ENCODE assay signal across 11 cellular contexts in genomic region chr1:109895720-109896504, GRCh38. TPM values are rescaled to one million over a fixed set of nuclear protein-coding genes. Genes with fewer than 3 reads are reported as not detected.
DNase-seq lines count a peak whose midpoint lies in the region; ATAC-seq lines count a peak whose summit lies in the region.
"Had no signal": no experiment of that assay in that cellular context is flagged by ENCODE, and none has a peak within 500 bp of the region (broad histone marks: within the 10 kb centered on the region; RNA-seq: fewer than 3 reads in every experiment).

No MANE protein-coding gene starts in this region.

- DNase-seq in Right ventricle myocardium superior (peak; percentile 69), Right ventricle myocardium inferior (ENCODE audit: missing footprints) (no peak), left colon (peak in 1 of 2 donors; percentile 44), aorta (peak; percentile 75 to 83)
- peak; percentile 44 for DNase-seq in activated naive CD8-positive, alpha-beta T cell treated with anti-CD3 and anti-CD28 coated beads, Interleukin-2, amount 50 U/mL, for 24 hours
- DNase-seq: CD4-positive, CD25-positive, alpha-beta regulatory T cell; hippocampal formation; NCI-H1417 treated with DMSO at 0.1 percent for 48 hours had no signal

- intact Hi-C loops in Right ventricle myocardium superior (cut with DNase I): no loop called here
- intact Hi-C loops in Right ventricle myocardium inferior (cut with DNase I): loop anchor here (1.0 kb wide), 1 partner anchor 103 kb away; no protein-coding TSS in a partner anchor
- intact Hi-C loops in left colon (cut with DNase I, micrococcal nuclease): no loop called here
- intact Hi-C loops in aorta (cut with DNase I): no loop called here

- no peaks in the 10 kb centered on the region for H3K36me3 ChIP-seq in aorta (ENCODE audit: control insufficient read depth in 1 of 2, insufficient read depth in 2 of 2, low read length in 1 of 2)

- 67 to 69% methylated on average over 16 of the region's 16 CpGs for WGBS in aorta, 2 donors

- H3K9me3 ChIP-seq in aorta (ENCODE audit: control insufficient read depth, low read length): no peaks in the 10 kb centered on the region

- no peaks in the 10 kb centered on the region for H3K27me3 Mint-ChIP-seq in activated naive CD8-positive, alpha-beta T cell treated with anti-CD3 and anti-CD28 coated beads, Interleukin-2, amount 50 U/mL, for 24 hours
- H3K27me3 Mint-ChIP-seq: CD4-positive, CD25-positive, alpha-beta regulatory T cell had no signal

- no peak overlapping the region for H3K4me3 ChIP-seq in aorta (ENCODE audit: low read length in 2 of 2)

- no peak overlapping the region for H3K27ac Mint-ChIP-seq in activated naive CD8-positive, alpha-beta T cell treated with anti-CD3 and anti-CD28 coated beads, Interleukin-2, amount 50 U/mL, for 24 hours

- no peaks in the 10 kb centered on the region for H3K36me3 Mint-ChIP-seq in activated naive CD8-positive, alpha-beta T cell treated with anti-CD3 and anti-CD28 coated beads, Interleukin-2, amount 50 U/mL, for 24 hours (ENCODE audit: low read depth)
- H3K36me3 Mint-ChIP-seq: CD4-positive, CD25-positive, alpha-beta regulatory T cell had no signal

- peaks cover 2% of the 10 kb centered on the region for H3K4me1 Mint-ChIP-seq in activated naive CD8-positive, alpha-beta T cell treated with anti-CD3 and anti-CD28 coated beads, Interleukin-2, amount 50 U/mL, for 24 hours

- no peak overlapping the region for H3K27ac ChIP-seq in aorta (ENCODE audit: low read depth in 1 of 2, low read length in 2 of 2)

- no peaks in the 10 kb centered on the region for H3K4me1 ChIP-seq in aorta (ENCODE audit: control insufficient read depth in 1 of 2, insufficient read depth in 2 of 2, low read length in 2 of 2)

- H3K9me3 Mint-ChIP-seq in activated naive CD8-positive, alpha-beta T cell treated with anti-CD3 and anti-CD28 coated beads, Interleukin-2, amount 50 U/mL, for 24 hours: no peaks in the 10 kb centered on the region
- H3K9me3 Mint-ChIP-seq: CD4-positive, CD25-positive, alpha-beta regulatory T cell had no signal

- no peaks in the 10 kb centered on the region for H3K27me3 ChIP-seq in aorta (ENCODE audit: control insufficient read depth in 1 of 2, insufficient read depth in 2 of 2, low read length in 1 of 2)

- peak; percentile 54 for ATAC-seq in Right ventricle myocardium superior (ENCODE audit: poor library complexity)
- no peak for ATAC-seq in Right ventricle myocardium inferior
- ATAC-seq in activated naive CD8-positive, alpha-beta T cell treated with anti-CD3 and anti-CD28 coated beads, Interleukin-2, amount 50 U/mL, for 24 hours: peak; percentile 37
- ATAC-seq in left colon: peak; percentile 16
- peak; percentile 70 for ATAC-seq in aorta (ENCODE audit: low FRiP score)
- ATAC-seq in GM21528 (IDR thresholded peaks at IDR 0.05; ENCODE audit: low FRiP score, unreplicated experiment): no peak
- no peak for ATAC-seq in GM19324 (IDR thresholded peaks at IDR 0.05; ENCODE audit: low FRiP score, unreplicated experiment)
- no peak for ATAC-seq in GM19467 (IDR thresholded peaks at IDR 0.05; ENCODE audit: unreplicated experiment)

- H3K4me3 Mint-ChIP-seq in activated naive CD8-positive, alpha-beta T cell treated with anti-CD3 and anti-CD28 coated beads, Interleukin-2, amount 50 U/mL, for 24 hours: peak overlapping the region; percentile 27
- H3K4me3 Mint-ChIP-seq: CD4-positive, CD25-positive, alpha-beta regulatory T cell had no signal

RNA-seq across cellular contexts. Expression of gene CSF1, which starts 14.7 kb away (rescaled TPM):
- total RNA-seq in Right ventricle myocardium superior: 16.0 TPM
- total RNA-seq in Right ventricle myocardium inferior: 19.0 TPM
- 10 to 100 TPM in 1 of 2 donors, 1 to 10 TPM in 1; 9.5 to 20.2 TPM for total RNA-seq in left colon
- 10 to 100 TPM; 66.8 to 69.1 TPM for total RNA-seq in aorta
- polyA plus RNA-seq in aorta: 10 to 100 TPM in 1 of 2 donors, 1 to 10 TPM in 1; 5.0 to 31.4 TPM

Comparison
In these comparisons a context has a peak if more than half of its experiments do, and no peak if none do; other contexts are left out.
1. ATAC-seq: peak in Right ventricle myocardium superior (single experiment), activated naive CD8-positive, alpha-beta T cell treated with anti-CD3 and anti-CD28 coated beads, Interleukin-2, amount 50 U/mL, for 24 hours (single experiment), left colon (single experiment) and aorta (single experiment); none in Right ventricle myocardium inferior (single experiment), GM21528 (single experiment), GM19324 (single experiment) and GM19467 (single experiment).